ENCODE assay signal across 8 cellular contexts in the genomic region with DNA sequence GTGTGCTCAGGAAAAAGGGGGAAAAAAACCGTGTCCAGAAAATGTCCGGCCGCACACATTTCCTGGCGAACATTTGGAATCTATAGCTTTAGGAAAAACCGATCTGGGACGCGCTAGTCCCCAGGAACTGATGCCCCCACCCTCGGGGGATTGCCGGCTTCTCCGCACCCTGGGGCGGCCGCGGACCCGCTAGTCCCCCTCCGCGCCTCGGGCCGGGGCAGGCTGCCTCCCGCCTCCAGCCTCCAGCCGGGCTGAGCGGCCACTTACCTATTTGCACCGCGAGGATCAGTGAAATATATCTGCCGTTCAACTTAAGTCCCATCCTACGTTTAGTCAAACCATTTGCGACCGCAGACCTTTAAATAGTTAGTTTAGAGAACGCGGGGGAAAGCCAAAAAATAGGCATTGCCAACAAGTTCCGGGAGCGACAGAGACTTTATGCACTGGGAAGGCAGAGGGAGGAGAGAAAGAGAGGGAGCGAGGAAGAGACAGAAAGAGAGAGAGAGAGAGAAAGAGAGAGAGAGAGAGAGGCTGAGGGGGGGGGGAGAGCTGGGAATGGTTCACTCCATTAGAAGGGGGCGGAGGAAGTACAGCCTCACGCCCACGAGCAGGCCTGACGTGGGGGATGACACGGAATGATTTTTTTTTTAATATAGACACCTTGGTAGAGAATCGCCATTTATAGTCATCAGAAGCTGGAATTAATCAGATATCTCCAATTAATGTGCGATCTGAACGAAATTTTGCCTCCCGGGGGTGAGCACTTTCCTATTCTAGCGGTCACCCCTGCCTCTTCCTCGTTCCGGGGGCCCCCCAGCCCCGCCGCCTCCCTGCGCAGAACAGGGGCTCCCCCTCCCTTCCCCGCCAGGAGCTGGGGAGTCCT. TPM values are rescaled to one million over a fixed set of nuclear protein-coding genes. Genes with fewer than 3 reads are reported as not detected.
A peak's percentile ranks its signal among the peaks of the same experiment; 100 is the strongest.
DNase-seq lines count a peak whose midpoint lies in the region; TF ChIP-seq lines count a peak whose summit lies in the region.

A gene with protein sequence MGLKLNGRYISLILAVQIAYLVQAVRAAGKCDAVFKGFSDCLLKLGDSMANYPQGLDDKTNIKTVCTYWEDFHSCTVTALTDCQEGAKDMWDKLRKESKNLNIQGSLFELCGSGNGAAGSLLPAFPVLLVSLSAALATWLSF (minus strand): TSS at position 498 of the 883 bp plus-strand sequence. CDS start 176 bp downstream, at position 322.

- 4 to 11% (median 7%) methylated on average over 43 to 48 of the region's 48 CpGs for WGBS in stomach, 5 donors

- peaks cover 40% of the 10 kb centered on the region for H3K4me1 Mint-ChIP-seq in activated naive CD8-positive, alpha-beta T cell (ENCODE audit: low read depth)

- H4K20me1 ChIP-seq in DOHH2 (ENCODE audit: control insufficient read depth, insufficient read depth, low read depth, low read length) = no peaks in the 10 kb centered on the region
- H4K20me1 ChIP-seq in MM.1S (ENCODE audit: insufficient read depth, low read length) = no peaks in the 10 kb centered on the region

- H3K36me3 ChIP-seq in DOHH2 (ENCODE audit: control insufficient read depth, low read length) (no peaks in the 10 kb centered on the region), MM.1S (replicated peaks; ENCODE audit: insufficient read depth, low read length) (no peaks in the 10 kb centered on the region), iPS-20b (ENCODE audit: insufficient read depth, low read depth, low read length) (no peaks in the 10 kb centered on the region), stomach (no peaks in the 10 kb centered on the region)

- H3K79me2 ChIP-seq in DOHH2 (ENCODE audit: control insufficient read depth, low read length) = no peaks in the 10 kb centered on the region; the same call in 1 of the 2 replicates
- H3K79me2 ChIP-seq in MM.1S (ENCODE audit: low read length) = 0 out of 2 replicates have a peak, but pooled peaks cover 4% of the 10 kb centered on the region

- H3K9me3 ChIP-seq in DOHH2 (ENCODE audit: control insufficient read depth, insufficient read depth, low read length) (no peaks in the 10 kb centered on the region), MM.1S (replicated peaks; ENCODE audit: insufficient read depth, low read length) (no peaks in the 10 kb centered on the region), iPS-20b (ENCODE audit: insufficient read depth, low read depth, low read length) (no peaks in the 10 kb centered on the region; the same call in 1 of the 2 replicates), stomach (peaks cover 0 to 33% (median 17%) of the 10 kb centered on the region in 4 donors)

- H3K36me3 Mint-ChIP-seq in activated naive CD8-positive, alpha-beta T cell = peaks cover 2% of the 10 kb centered on the region

- H3K9me3 Mint-ChIP-seq in activated naive CD8-positive, alpha-beta T cell (ENCODE audit: low read depth) = peaks cover 3% of the 10 kb centered on the region

- no peak for TF ChIP-seq EP300 in stomach (IDR thresholded peaks at IDR 0.05)

- DNase-seq in MM.1S (peak; percentile 27), stomach (no peak), NOMO-1 (lab: John Stamatoyannopoulos, UW; ENCODE audit: unreplicated experiment in 2 of 2) (no peak), NCI-H2107 treated with DMSO at 0.1 percent for 48 hours (lab: John Stamatoyannopoulos, UW; ENCODE audit: unreplicated experiment) (no peak)
- no peak for DNase-seq in stimulated activated CD4-positive, alpha-beta T cell treated with anti-CD3 and anti-CD28 coated beads, Interleukin-12 subunit alpha, Interleukin-12 subunit beta, amount 100 ng/mL, for 4 hours

- H3K9me2 ChIP-seq in DOHH2 (replicated peaks; ENCODE audit: control insufficient read depth, low read length) (no peaks in the 10 kb centered on the region), MM.1S (replicated peaks; ENCODE audit: insufficient read depth, low read length) (no peaks in the 10 kb centered on the region)

- H3K4me2 ChIP-seq in DOHH2 (ENCODE audit: low read length) (peak within 1 kb of the TSS; percentile 67), MM.1S (ENCODE audit: low read depth, low read length) (peak within 1 kb of the TSS; percentile 98)

- H3K27me3 ChIP-seq in DOHH2 (ENCODE audit: control insufficient read depth, low read length) = peaks cover 31% of the 10 kb centered on the region
- H3K27me3 ChIP-seq in MM.1S (replicated peaks; ENCODE audit: insufficient read depth, low read length) = peaks cover 17% of the 10 kb centered on the region
- H3K27me3 ChIP-seq in iPS-20b (ENCODE audit: insufficient read depth, low read length) = peaks cover 91% of the 10 kb centered on the region
- H3K27me3 ChIP-seq in stomach = peaks cover 62 to 100% (median 90%) of the 10 kb centered on the region in 3 donors

- peak within 1 kb of the TSS; percentile 61 for H3K27ac ChIP-seq in DOHH2 (ENCODE audit: low read depth, low read length)
- H3K27ac ChIP-seq in MM.1S (ENCODE audit: low read length) = peak within 1 kb of the TSS; percentile 50; the same call in 1 of the 2 replicates
- no peak within 1 kb of the TSS for H3K27ac ChIP-seq in iPS-20b (ENCODE audit: low read length)
- peak within 1 kb of the TSS in 4 of 5 donors; percentile 32 to 70 (median 52) for H3K27ac ChIP-seq in stomach

- H2AFZ ChIP-seq in MM.1S (ENCODE audit: low read length) = peak within 1 kb of the TSS; percentile 77

- H3K27me3 Mint-ChIP-seq in activated naive CD8-positive, alpha-beta T cell = peaks cover 44% of the 10 kb centered on the region

- H3F3A ChIP-seq in DOHH2 (ENCODE audit: control insufficient read depth, insufficient read depth) (peaks cover 9% of the 10 kb centered on the region; the same call in 1 of the 2 replicates), MM.1S (ENCODE audit: insufficient read depth, low read length) (peaks cover 29% of the 10 kb centered on the region)

- peak within 1 kb of the TSS; percentile 4 for H3K27ac Mint-ChIP-seq in activated naive CD8-positive, alpha-beta T cell

- peaks cover 20% of the 10 kb centered on the region for H3K4me1 ChIP-seq in DOHH2 (ENCODE audit: control insufficient read depth, low read length)
- peaks cover 10% of the 10 kb centered on the region for H3K4me1 ChIP-seq in MM.1S (ENCODE audit: low read length)
- H3K4me1 ChIP-seq in iPS-20b (ENCODE audit: insufficient read depth, low read length) = peaks cover 25% of the 10 kb centered on the region
- peaks cover 44 to 69% (median 61%) of the 10 kb centered on the region in 4 donors for H3K4me1 ChIP-seq in stomach

- TF ChIP-seq CTCF in DOHH2 (IDR thresholded peaks at IDR 0.05; ENCODE audit: low read depth, low read length, poor library complexity, severe bottlenecking) (no peak), MM.1S (IDR thresholded peaks at IDR 0.05; ENCODE audit: low read length) (no peak), stomach (IDR thresholded peaks at IDR 0.05) (no peak)

- intact Hi-C loops in stomach (cut with DNase I; ENCODE audit: low total_unique reads) = no loop called here

- H3K9ac ChIP-seq in MM.1S (ENCODE audit: low read length) (peak within 1 kb of the TSS; percentile 41; the same call in 1 of the 2 replicates), iPS-20b (ENCODE audit: low read depth, low read length) (no peak within 1 kb of the TSS)

- peak within 1 kb of the TSS; percentile 87 for H3K4me3 Mint-ChIP-seq in activated naive CD8-positive, alpha-beta T cell

- peak within 1 kb of the TSS; percentile 66 for H3K4me3 ChIP-seq in DOHH2 (ENCODE audit: low read length)
- H3K4me3 ChIP-seq in MM.1S (ENCODE audit: low read length) = peak within 1 kb of the TSS; percentile 85
- H3K4me3 ChIP-seq in iPS-20b (ENCODE audit: low read length) = peak within 1 kb of the TSS; percentile 63
- H3K4me3 ChIP-seq in stomach = peak within 1 kb of the TSS; percentile 28 to 53 (median 42)

- TF ChIP-seq POLR2A in stomach (IDR thresholded peaks at IDR 0.05) = no peak

RNA-seq across cellular contexts. Expression of the gene that starts here (rescaled TPM):
- total RNA-seq in stomach = 1 to 10 TPM in 2 of 5 donors, under 1 TPM in 1, not detected in 2; 0.45 to 4.5 (median 4.2) TPM
- polyA plus RNA-seq in stomach = 1 to 10 TPM; 3.0 to 9.8 (median 7.0) TPM
